Comparison of ENCODE assay signal across 8 cellular contexts in the genomic region with DNA sequence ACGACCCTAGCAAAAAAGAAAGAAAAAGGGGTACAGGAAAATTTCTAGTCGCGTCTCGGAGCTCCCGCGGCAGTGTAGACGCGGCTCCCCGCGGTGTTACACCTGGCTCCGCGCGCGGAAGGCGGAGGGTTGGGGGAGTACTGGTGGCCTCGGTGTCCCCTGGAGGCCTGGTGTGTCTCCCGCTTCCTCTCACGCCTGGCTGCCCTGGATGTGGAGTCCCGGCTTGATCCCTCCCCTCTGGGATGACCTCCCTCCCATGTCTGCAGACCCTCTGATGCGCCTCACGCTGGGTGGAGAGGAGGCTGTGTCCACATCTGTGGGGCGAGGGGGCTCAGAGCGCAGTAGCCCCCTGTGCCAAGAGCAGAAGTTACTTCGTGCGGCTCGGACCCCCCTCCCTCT. TPM values are rescaled to one million over a fixed set of nuclear protein-coding genes. Genes with fewer than 3 reads are reported as not detected.
DNase-seq lines count a peak whose midpoint lies in the region; ATAC-seq and TF ChIP-seq lines count a peak whose summit lies in the region.

No MANE protein-coding gene starts in this region.

- peaks cover 53% of the 10 kb centered on the region for H3K27me3 Mint-ChIP-seq in activated naive CD4-positive, alpha-beta T cell treated with anti-CD3 and anti-CD28 coated beads, Interleukin-2, amount 10 ng/mL, durations not matched to agents 7 days and 5 days
- peaks cover 47% of the 10 kb centered on the region for H3K27me3 Mint-ChIP-seq in type B pancreatic cell

- DNase-seq in Ammon's horn (ENCODE audit: low spot score), result peak; percentile 27
- peak; percentile 23 for DNase-seq in activated naive CD4-positive, alpha-beta T cell treated with anti-CD3 and anti-CD28 coated beads, Interleukin-2, amount 10 ng/mL, durations not matched to agents 7 days and 5 days
- DNase-seq in type B pancreatic cell (ENCODE audit: extremely low spot score, unreplicated experiment), result no peak

- H3K27me3 ChIP-seq in HUES6 (ENCODE audit: control insufficient read depth, insufficient read depth, low read length), result peaks cover 15% of the 10 kb centered on the region

- TF ChIP-seq CTCF in type B pancreatic cell (conservative IDR thresholded peaks at IDR 0.05), result no peak

- H3K4me1 ChIP-seq in HUES6 (ENCODE audit: control insufficient read depth, insufficient read depth, low read length) (peaks cover 7% of the 10 kb centered on the region), mesodermal cell (ENCODE audit: control insufficient read depth, insufficient read depth, low read length, poor library complexity, severe bottlenecking) (peaks cover 3% of the 10 kb centered on the region)

- H3K36me3 ChIP-seq in HUES6 (ENCODE audit: control insufficient read depth, insufficient read depth, low read length) (peaks cover 9% of the 10 kb centered on the region; the same call in 1 of the 2 replicates), mesodermal cell (ENCODE audit: control insufficient read depth, insufficient read depth, low read length) (no peaks in the 10 kb centered on the region)

- H3K27ac ChIP-seq in HUES6 (ENCODE audit: low read depth, low read length), result peak overlapping the region; percentile 31; the same call in 1 of the 2 replicates
- no peak overlapping the region for H3K27ac ChIP-seq in mesodermal cell (ENCODE audit: low read depth, low read length, severe bottlenecking)

- WGBS in mesodermal cell (ENCODE audit: insufficient coverage in 2 of 2), 2 experiments, result 1% methylated on average over 14 of the region's 26 CpGs; no CpG with 5 or more reads in 1 of the 2 experiments

- H3K36me3 Mint-ChIP-seq in activated naive CD4-positive, alpha-beta T cell treated with anti-CD3 and anti-CD28 coated beads, Interleukin-2, amount 10 ng/mL, durations not matched to agents 7 days and 5 days, result no peaks in the 10 kb centered on the region
- peaks cover 4% of the 10 kb centered on the region for H3K36me3 Mint-ChIP-seq in type B pancreatic cell

- peaks cover 5% of the 10 kb centered on the region for H3K9me3 ChIP-seq in HUES6 (ENCODE audit: control insufficient read depth, insufficient read depth, low read depth, low read length)
- peaks cover 13% of the 10 kb centered on the region for H3K9me3 ChIP-seq in mesodermal cell (ENCODE audit: control insufficient read depth, low read length)

- H3K4me3 ChIP-seq in HUES6 (ENCODE audit: low read depth, low read length) (peak overlapping the region; percentile 68), mesodermal cell (ENCODE audit: extremely low read depth, insufficient read depth, low read length, poor library complexity, severe bottlenecking) (peak overlapping the region; percentile 51)

- H3K4me1 Mint-ChIP-seq in activated naive CD4-positive, alpha-beta T cell treated with anti-CD3 and anti-CD28 coated beads, Interleukin-2, amount 10 ng/mL, durations not matched to agents 7 days and 5 days, result peaks cover 18% of the 10 kb centered on the region
- H3K4me1 Mint-ChIP-seq in type B pancreatic cell (ENCODE audit: unreplicated experiment), result peaks cover 16% of the 10 kb centered on the region

- H3K9ac ChIP-seq in HUES6 (ENCODE audit: low read length), result peak overlapping the region; percentile 70

- CTCF ChIA-PET in activated naive CD4-positive, alpha-beta T cell treated with anti-CD3 and anti-CD28 coated beads, Interleukin-2, amount 10 ng/mL, durations not matched to agents 7 days and 5 days (lab: Charles Lee), result no interaction called here

- peaks cover 5% of the 10 kb centered on the region for H3K9me3 Mint-ChIP-seq in activated naive CD4-positive, alpha-beta T cell treated with anti-CD3 and anti-CD28 coated beads, Interleukin-2, amount 10 ng/mL, durations not matched to agents 7 days and 5 days
- H3K9me3 Mint-ChIP-seq in type B pancreatic cell, result no peaks in the 10 kb centered on the region

- H3K27ac Mint-ChIP-seq in activated naive CD4-positive, alpha-beta T cell treated with anti-CD3 and anti-CD28 coated beads, Interleukin-2, amount 10 ng/mL, durations not matched to agents 7 days and 5 days, result no peak overlapping the region
- H3K27ac Mint-ChIP-seq in type B pancreatic cell, result peak overlapping the region; percentile 58

- ATAC-seq in GM21360 (IDR thresholded peaks at IDR 0.05; ENCODE audit: unreplicated experiment) (no peak), HG03378 (IDR thresholded peaks at IDR 0.05; ENCODE audit: unreplicated experiment) (no peak), HG02973 (IDR thresholded peaks at IDR 0.05; ENCODE audit: unreplicated experiment) (no peak)

- H3K4me3 Mint-ChIP-seq in activated naive CD4-positive, alpha-beta T cell treated with anti-CD3 and anti-CD28 coated beads, Interleukin-2, amount 10 ng/mL, durations not matched to agents 7 days and 5 days, result peak overlapping the region; percentile 76
- peak overlapping the region; percentile 90 for H3K4me3 Mint-ChIP-seq in type B pancreatic cell

RNA-seq across cellular contexts. Expression of a gene that starts 1.2 kb away (rescaled TPM):
- polyA plus RNA-seq in mesodermal cell (2013, experiment 1 of 2), result 22.1 TPM
- polyA plus RNA-seq in mesodermal cell (2013, experiment 2 of 2), result 17.4 TPM
- 20.4 and 38.9 TPM in 2 replicates for total RNA-seq in type B pancreatic cell (ENCODE audit: low replicate concordance)
